22 cellular contexts compared by ENCODE assay signal in genomic region chr3:64818196-64818595, GRCh38.
"Had no signal": no experiment of that assay in that cellular context is flagged by ENCODE, and none has a peak within 500 bp of the region (broad histone marks: within the 10 kb centered on the region; RNA-seq: fewer than 3 reads in every experiment).

No MANE protein-coding gene starts in this region.

- H3K27ac ChIP-seq: left ventricle myocardium inferior, ovary, right atrium auricular region, right lobe of liver, stomach, testis, thyroid gland, transverse colon, upper lobe of left lung, vagina had no signal

- ATAC-seq: naive thymus-derived CD8-positive, alpha-beta T cell; right lobe of liver; stimulated activated memory B cell treated with anti-CD40 and anti-IgM and Interleukin-4, amounts not matched to agents 10 μg/mL and 1 μg/mL and 100 μg/mL, for 72 hours had no signal

- H3K36me3 Mint-ChIP-seq: naive thymus-derived CD8-positive, alpha-beta T cell; stimulated activated memory B cell treated with anti-CD40 and anti-IgM and Interleukin-4, amounts not matched to agents 10 μg/mL and 1 μg/mL and 100 μg/mL, for 72 hours had no signal

- H3K27me3 Mint-ChIP-seq: progenitor cell of endocrine pancreas; stimulated activated memory B cell treated with anti-CD40 and anti-IgM and Interleukin-4, amounts not matched to agents 10 μg/mL and 1 μg/mL and 100 μg/mL, for 72 hours had no signal

- H3K9me3 ChIP-seq: left ventricle myocardium inferior, ovary, right atrium auricular region, right lobe of liver, stomach, testis, thyroid gland, transverse colon, upper lobe of left lung, vagina had no signal

- H3K4me1 Mint-ChIP-seq: naive thymus-derived CD8-positive, alpha-beta T cell; stimulated activated memory B cell treated with anti-CD40 and anti-IgM and Interleukin-4, amounts not matched to agents 10 μg/mL and 1 μg/mL and 100 μg/mL, for 72 hours had no signal

- H3K9me3 Mint-ChIP-seq: nephron progenitor cell; stimulated activated memory B cell treated with anti-CD40 and anti-IgM and Interleukin-4, amounts not matched to agents 10 μg/mL and 1 μg/mL and 100 μg/mL, for 72 hours had no signal

- H3K4me3 ChIP-seq: left ventricle myocardium inferior, lung, ovary, right atrium auricular region, right lobe of liver, smooth muscle cell, stomach, testis, thyroid gland, transverse colon, upper lobe of left lung, vagina had no signal

- DNase-seq: islet precursor cell; left ventricle myocardium inferior; naive thymus-derived CD8-positive, alpha-beta T cell; nephron progenitor cell; ovary; right lobe of liver; stimulated activated CD4-positive, alpha-beta T cell treated with anti-CD3 and anti-CD28 coated beads, Interleukin-1b, Interleukin-23, amount 100 ng/mL, for 48 hours; stimulated activated CD4-positive, alpha-beta T cell treated with anti-CD3 and anti-CD28 coated beads, Interleukin-2, amount 100 ng/mL, for 48 hours; stimulated activated CD4-positive, alpha-beta T cell treated with anti-CD3 and anti-CD28 coated beads, Interleukin-4, amount 100 ng/mL, for 4 hours; stimulated activated CD8-positive, alpha-beta memory T cell treated with anti-CD3 and anti-CD28 coated beads, Interleukin-4, amount 100 ng/mL, for 48 hours; stimulated activated naive CD4-positive, alpha-beta T cell treated with Interleukin-2 at 50 U/mL for 16 hours; stomach; testis; thyroid gland; transverse colon; upper lobe of left lung had no signal

- H3K27ac Mint-ChIP-seq: naive thymus-derived CD8-positive, alpha-beta T cell; nephron progenitor cell; progenitor cell of endocrine pancreas; stimulated activated memory B cell treated with anti-CD40 and anti-IgM and Interleukin-4, amounts not matched to agents 10 μg/mL and 1 μg/mL and 100 μg/mL, for 72 hours had no signal

- H3K36me3 ChIP-seq: left ventricle myocardium inferior, ovary, right atrium auricular region, right lobe of liver, stomach, thyroid gland, transverse colon, upper lobe of left lung, vagina had no signal

- H3K27me3 ChIP-seq: ovary, right atrium auricular region, right lobe of liver, stomach, testis, thyroid gland, transverse colon, upper lobe of left lung, vagina had no signal

- H3K4me1 ChIP-seq: right lobe of liver had no signal

- H3K4me3 Mint-ChIP-seq: naive thymus-derived CD8-positive, alpha-beta T cell; nephron progenitor cell; stimulated activated memory B cell treated with anti-CD40 and anti-IgM and Interleukin-4, amounts not matched to agents 10 μg/mL and 1 μg/mL and 100 μg/mL, for 72 hours had no signal
